Comparison of ENCODE assay signal across 26 cellular contexts in the genomic region with DNA sequence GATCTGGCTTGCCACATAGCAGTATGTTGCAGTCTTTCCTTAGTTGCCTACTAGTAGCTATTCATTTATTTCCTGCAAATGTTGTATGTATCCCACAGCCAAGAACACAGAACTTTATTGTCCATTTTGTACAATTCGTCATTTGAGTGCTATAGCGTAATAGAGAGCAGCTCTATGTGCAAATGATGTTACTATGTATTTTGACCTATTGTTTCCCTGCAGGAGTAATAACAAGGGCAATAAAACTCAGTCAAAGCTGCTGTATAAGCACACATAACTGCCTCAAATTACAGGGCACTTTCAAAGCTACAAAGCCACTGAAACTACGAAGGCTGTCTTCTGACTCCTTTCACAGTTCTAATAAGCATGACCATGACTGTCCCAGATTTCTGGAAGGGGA.
"Had no signal": no experiment of that assay in that cellular context is flagged by ENCODE, and none has a peak within 500 bp of the region (broad histone marks: within the 10 kb centered on the region; RNA-seq: fewer than 3 reads in every experiment).

No MANE protein-coding gene starts in this region.

- H3K4me3 ChIP-seq: ascending aorta, Peyer's patch, SJSA1 had no signal

- H3K4me3 Mint-ChIP-seq: activated CD8-positive, alpha-beta T cell treated with anti-CD3 and anti-CD28 coated beads, Interleukin-2, amount 10 ng/mL, durations not matched to agents 7 days and 5 days; activated naive CD8-positive, alpha-beta T cell treated with anti-CD3 and anti-CD28 coated beads, Interleukin-2, amount 50 U/mL, for 24 hours; T-helper 17 cell; WTC11 had no signal

- H3K4me1 Mint-ChIP-seq: activated naive CD8-positive, alpha-beta T cell treated with anti-CD3 and anti-CD28 coated beads, Interleukin-2, amount 50 U/mL, for 24 hours; T-helper 17 cell; WTC11 had no signal

- H3K27me3 Mint-ChIP-seq: activated naive CD8-positive, alpha-beta T cell treated with anti-CD3 and anti-CD28 coated beads, Interleukin-2, amount 50 U/mL, for 24 hours; T-helper 17 cell had no signal

- H3K27me3 ChIP-seq: ascending aorta, Peyer's patch, SJSA1 had no signal

- H3K27ac Mint-ChIP-seq: activated CD8-positive, alpha-beta T cell treated with anti-CD3 and anti-CD28 coated beads, Interleukin-2, amount 10 ng/mL, durations not matched to agents 7 days and 5 days; activated naive CD4-positive, alpha-beta T cell treated with anti-CD3 and anti-CD28 coated beads, Interleukin-2, amount 50 U/mL, for 72 hours; activated naive CD8-positive, alpha-beta T cell treated with anti-CD3 and anti-CD28 coated beads, Interleukin-2, amount 50 U/mL, for 24 hours; T-helper 17 cell; WTC11 had no signal

- H3K36me3 ChIP-seq: ascending aorta, Peyer's patch, SJSA1 had no signal

- H3K36me3 Mint-ChIP-seq: activated naive CD4-positive, alpha-beta T cell treated with anti-CD3 and anti-CD28 coated beads, Interleukin-2, amount 50 U/mL, for 72 hours; WTC11 had no signal

- H3K4me1 ChIP-seq: ascending aorta, Peyer's patch, SJSA1 had no signal

- H3K27ac ChIP-seq: ascending aorta, Peyer's patch, RWPE1, SJSA1 had no signal

- DNase-seq: activated CD4-positive, alpha-beta T cell treated with anti-CD3 and anti-CD28 coated beads for 48 hours; activated CD4-positive, alpha-beta T cell treated with anti-CD3 and anti-CD28 coated beads, Interleukin-2, amount 50 U/mL, for 4 hours; activated CD4-positive, CD25-positive, alpha-beta regulatory T cell treated with anti-CD3 and anti-CD28 coated beads, Interleukin-2, amount 50 U/mL, for 72 hours; activated CD8-positive, alpha-beta memory T cell treated with anti-CD3 and anti-CD28 coated beads, Interleukin-2, amount 50 U/mL, for 48 hours; activated CD8-positive, alpha-beta T cell treated with anti-CD3 and anti-CD28 coated beads, Interleukin-2, amount 10 ng/mL, durations not matched to agents 7 days and 5 days; activated naive CD8-positive, alpha-beta T cell treated with anti-CD3 and anti-CD28 coated beads, Interleukin-2, amount 50 U/mL, for 24 hours; activated T-cell treated with anti-CD3 and anti-CD28 coated beads, Interleukin-2, amount 50 U/mL, for 1 hour; amniotic stem cell; cerebellar nuclear complex; Karpas-422; MM.1S; NCI-H1105; NCI-H146; NCI-H187 treated with DMSO at 0.1 percent for 48 hours; NCI-H2107; NCI-H446; NCI-H524; Peyer's patch; Right ventricle myocardium superior; T-helper 17 cell; T-helper 9 cell had no signal

- H3K9me3 Mint-ChIP-seq: activated naive CD8-positive, alpha-beta T cell treated with anti-CD3 and anti-CD28 coated beads, Interleukin-2, amount 50 U/mL, for 24 hours; WTC11 had no signal
